In genomic region chr4:76950052-76950845, GRCh38 we compare ENCODE assay signal across 8 cellular contexts. TPM values are rescaled to one million over a fixed set of nuclear protein-coding genes. Genes with fewer than 3 reads are reported as not detected.
DNase-seq lines count a peak whose midpoint lies in the region; ATAC-seq, FAIRE-seq and TF ChIP-seq lines count a peak whose summit lies in the region.

No MANE protein-coding gene starts in this region.

- CTCF ChIA-PET in AG04450 (lab: Charles Lee), result no interaction called here

- TF ChIP-seq POLR2A in uterus (IDR thresholded peaks at IDR 0.05), result no peak

- H3K9me3 ChIP-seq in AG04450 (ENCODE audit: control insufficient read depth, insufficient read depth, low read length), result peaks cover 17% of the 10 kb centered on the region; the same call in 1 of the 2 replicates
- H3K9me3 ChIP-seq in SK-N-MC (ENCODE audit: low read depth, low read length), result no peaks in the 10 kb centered on the region
- H3K9me3 ChIP-seq in pancreas, result no peaks in the 10 kb centered on the region
- H3K9me3 ChIP-seq in uterus, result no peaks in the 10 kb centered on the region

- WGBS in pancreas, 2 donors, result 0 to 1% methylated on average over 60 to 64 of the region's 64 CpGs

- H3K36me3 ChIP-seq in SK-N-MC (ENCODE audit: insufficient read depth, low read length), result no peaks in the 10 kb centered on the region
- H3K36me3 ChIP-seq in pancreas, result no peaks in the 10 kb centered on the region
- H3K36me3 ChIP-seq in uterus, result no peaks in the 10 kb centered on the region

- TF ChIP-seq CTCF in AG04450 (IDR thresholded peaks at IDR 0.05; ENCODE audit: low read depth, low read length), result no peak
- no peak for TF ChIP-seq CTCF in pancreas (IDR thresholded peaks at IDR 0.05)
- TF ChIP-seq CTCF in uterus (IDR thresholded peaks at IDR 0.05), result no peak

- H3K27me3 ChIP-seq in AG04450 (ENCODE audit: control insufficient read depth, insufficient read depth, low read length), result no peaks in the 10 kb centered on the region
- no peaks in the 10 kb centered on the region for H3K27me3 ChIP-seq in pancreas
- no peaks in the 10 kb centered on the region for H3K27me3 ChIP-seq in uterus

- peaks cover 0 to 9% (median 0%) of the 10 kb centered on the region in 3 donors for H3K4me1 ChIP-seq in pancreas
- H3K4me1 ChIP-seq in uterus, result no peaks in the 10 kb centered on the region

- no peaks in the 10 kb centered on the region for H3K9me3 Mint-ChIP-seq in activated naive CD4-positive, alpha-beta T cell treated with anti-CD3 and anti-CD28 coated beads, Interleukin-2, amount 50 U/mL, for 72 hours

- POLR2A ChIA-PET in AG04450 (lab: Yijun Ruan, JAX), result interaction anchor here (1.0 to 4.1 kb wide), 8 partner anchors 27 to 449 kb away, joined by 3 to 25 read pairs (median 10); no protein-coding TSS in a partner anchor

- peaks cover 6 to 9% of the 10 kb centered on the region in 2 donors for H3K36me3 Mint-ChIP-seq in activated naive CD4-positive, alpha-beta T cell treated with anti-CD3 and anti-CD28 coated beads, Interleukin-2, amount 50 U/mL, for 72 hours

- intact Hi-C loops in Right ventricle myocardium superior (cut with DNase I) (loop anchor here (10.0 kb wide), 1 partner anchor 55 kb away; no protein-coding TSS in a partner anchor), pancreas (cut with DNase I) (no loop called here), uterus (cut with DNase I; ENCODE audit: low total_unique reads) (no loop called here)

- peak overlapping the region; percentile 90 for H3K4me3 ChIP-seq in AG04450 (ENCODE audit: low read depth, low read length)
- H3K4me3 ChIP-seq in SK-N-MC, result peak overlapping the region; percentile 86
- peak overlapping the region; percentile 66 to 92 (median 82) for H3K4me3 ChIP-seq in pancreas
- H3K4me3 ChIP-seq in uterus, result peak overlapping the region; percentile 66 to 73

- DNase-seq in AG04450 (ENCODE audit: low read depth, low spot score), result no peak
- no peak for DNase-seq in SK-N-MC (ENCODE audit: low read depth, low spot score)
- DNase-seq in activated naive CD4-positive, alpha-beta T cell treated with anti-CD3 and anti-CD28 coated beads, Interleukin-2, amount 50 U/mL, for 72 hours (ENCODE audit: low spot score in 2 of 2), result peak; percentile 30 to 74
- peak; percentile 75 for DNase-seq in Right ventricle myocardium superior
- DNase-seq in pancreas, result peak; percentile 33 to 83 (median 59)
- DNase-seq in uterus, result peak; percentile 45 to 53

- H3K27ac ChIP-seq in AG04450 (ENCODE audit: low read depth, low read length), result peak overlapping the region; percentile 93
- H3K27ac ChIP-seq in SK-N-MC, result no peak overlapping the region
- peak overlapping the region; percentile 65 to 90 (median 86) for H3K27ac ChIP-seq in pancreas
- H3K27ac ChIP-seq in uterus, result peak overlapping the region; percentile 90 to 97

- H3K9ac ChIP-seq in SK-N-MC (ENCODE audit: insufficient read length), result peak overlapping the region; percentile 75

- FAIRE-seq in pancreas (lab: Jason Lieb, UNC), result no peak

- ATAC-seq in GM18868 (IDR thresholded peaks at IDR 0.05; ENCODE audit: unreplicated experiment), result peak; percentile 25
- peak; percentile 21 for ATAC-seq in HG03108 (IDR thresholded peaks at IDR 0.05; ENCODE audit: unreplicated experiment)
- ATAC-seq in activated naive CD4-positive, alpha-beta T cell treated with anti-CD3 and anti-CD28 coated beads, Interleukin-2, amount 50 U/mL, for 72 hours, result peak; percentile 36 to 73
- peak; percentile 30 for ATAC-seq in Right ventricle myocardium superior (ENCODE audit: poor library complexity)
- ATAC-seq in pancreas, result peak; percentile 18 to 43 (median 33)

- H3K27ac Mint-ChIP-seq in activated naive CD4-positive, alpha-beta T cell treated with anti-CD3 and anti-CD28 coated beads, Interleukin-2, amount 50 U/mL, for 72 hours, result peak overlapping the region; percentile 9 to 90

RNA-seq across cellular contexts. Expression of gene SEPTIN11, which starts 0.7 kb away (rescaled TPM):
- polyA plus RNA-seq in AG04450 (2011; rRNA removed), result 598 and 728 TPM in 2 replicates
- 461 and 647 TPM in 2 replicates for polyA minus RNA-seq in AG04450 (2011; rRNA and poly(A)+ RNA removed)
- total RNA-seq in activated naive CD4-positive, alpha-beta T cell treated with anti-CD3 and anti-CD28 coated beads, Interleukin-2, amount 50 U/mL, for 72 hours, result 10 to 100 TPM; 20.6 to 23.2 TPM
- 25.4 TPM for total RNA-seq in Right ventricle myocardium superior
- total RNA-seq in pancreas, result 10 to 100 TPM; 18.6 to 48.9 (median 28.9) TPM
- polyA plus RNA-seq in pancreas, result 10 to 100 TPM; 11.6 to 13.6 TPM
- 100 to 1,000 TPM in 1 of 4 donors, 10 to 100 TPM in 3; 49.4 to 317 (median 88.1) TPM for total RNA-seq in uterus

RNA-seq across cellular contexts. Expression of gene SOWAHB, which starts 52.3 kb away (rescaled TPM):
- not detected in 2 replicates for polyA plus RNA-seq in AG04450 (2011; rRNA removed)
- polyA minus RNA-seq in AG04450 (2011; rRNA and poly(A)+ RNA removed), result 0.05 TPM in 1 of 2 replicates, not detected in the other
- not detected for total RNA-seq in activated naive CD4-positive, alpha-beta T cell treated with anti-CD3 and anti-CD28 coated beads, Interleukin-2, amount 50 U/mL, for 72 hours
- not detected for total RNA-seq in Right ventricle myocardium superior
- total RNA-seq in pancreas, result 1 to 10 TPM; 2.1 to 4.2 (median 2.9) TPM
- 1 to 10 TPM in 1 of 2 donors, under 1 TPM in 1; 0.53 to 1.2 TPM for polyA plus RNA-seq in pancreas
- 1 to 10 TPM in 2 of 4 donors, not detected in 2; 1.9 to 3.3 TPM for total RNA-seq in uterus

Comparison
In these comparisons a context has a peak if more than half of its experiments do, and no peak if none do; other contexts are left out.
1. DNase-seq: peak in activated naive CD4-positive, alpha-beta T cell treated with anti-CD3 and anti-CD28 coated beads, Interleukin-2, amount 50 U/mL, for 72 hours (2 of 2), Right ventricle myocardium superior (single experiment), pancreas (6 of 6) and uterus (2 of 2); none in AG04450 (single experiment) and SK-N-MC (single experiment).
2. Peak in every context shown above with its lines, with median percentiles within 50 percentile points of each other: H3K4me3 ChIP-seq and ATAC-seq.